In genomic region chr9:97571664-97572063, GRCh38 we compare ENCODE assay signal across 18 cellular contexts.
A peak's percentile ranks its signal among the peaks of the same experiment; 100 is the strongest.
DNase-seq lines count a peak whose midpoint lies in the region; ATAC-seq lines count a peak whose summit lies in the region.
"Had no signal": no experiment of that assay in that cellular context is flagged by ENCODE, and none has a peak within 500 bp of the region (broad histone marks: within the 10 kb centered on the region; RNA-seq: fewer than 3 reads in every experiment).

No MANE protein-coding gene starts in this region.

- no peak overlapping the region for H3K4me3 ChIP-seq in CD8-positive, alpha-beta memory T cell (ENCODE audit: low read length)
- H3K4me3 ChIP-seq in effector memory CD4-positive, alpha-beta T cell (ENCODE audit: insufficient read depth, low read depth, low read length, poor library complexity, severe bottlenecking): no peak overlapping the region
- H3K4me3 ChIP-seq: A549, GM23248 had no signal

- no peaks in the 10 kb centered on the region for H3K4me1 ChIP-seq in CD8-positive, alpha-beta memory T cell (ENCODE audit: insufficient read depth, low read length)
- H3K4me1 ChIP-seq in effector memory CD4-positive, alpha-beta T cell (ENCODE audit: control insufficient read depth, insufficient read depth, low read length, poor library complexity, severe bottlenecking): no peaks in the 10 kb centered on the region
- H3K4me1 ChIP-seq: A549 had no signal

- DNase-seq in Right ventricle myocardium inferior (ENCODE audit: missing footprints): no peak
- no peak for DNase-seq in cardiac septum (ENCODE audit: low spot score)
- no peak for DNase-seq in Right ventricle myocardium superior
- DNase-seq in putamen (ENCODE audit: low spot score): peak; percentile 60
- DNase-seq in CD8-positive, alpha-beta memory T cell: no peak
- DNase-seq in effector memory CD4-positive, alpha-beta T cell: no peak
- DNase-seq in midbrain (lab: John Stamatoyannopoulos, UW): no peak
- DNase-seq: activated effector memory CD4-positive, alpha-beta T cell treated with Interleukin-2 at 50 U/mL for 16 hours; aorta; foreskin fibroblast; GM23248; NCI-H1694; NCI-H774; stimulated activated CD4-positive, alpha-beta T cell treated with anti-CD3 and anti-CD28 coated beads, Interleukin-4, amount 100 ng/mL, for 1 hour; T1000 had no signal

- H3K4me1 Mint-ChIP-seq in CD8-positive, alpha-beta memory T cell: peaks cover 14 to 21% (median 21%) of the 10 kb centered on the region in 3 donors
- H3K4me1 Mint-ChIP-seq: endodermal cell had no signal

- no peak overlapping the region for H3K27ac ChIP-seq in CD8-positive, alpha-beta memory T cell (ENCODE audit: low read depth, low read length)
- no peak overlapping the region for H3K27ac ChIP-seq in effector memory CD4-positive, alpha-beta T cell (ENCODE audit: insufficient read depth, low read length, poor library complexity, severe bottlenecking)
- H3K27ac ChIP-seq: A549, GM23248 had no signal

- no peak overlapping the region for H3K27ac Mint-ChIP-seq in CD8-positive, alpha-beta memory T cell
- H3K27ac Mint-ChIP-seq: endodermal cell had no signal

- no peaks in the 10 kb centered on the region for H3K9me3 ChIP-seq in CD8-positive, alpha-beta memory T cell (ENCODE audit: low read length)
- H3K9me3 ChIP-seq in effector memory CD4-positive, alpha-beta T cell (ENCODE audit: control insufficient read depth, low read length): no peaks in the 10 kb centered on the region
- H3K9me3 ChIP-seq: A549 had no signal

- no peak overlapping the region for H3K4me3 Mint-ChIP-seq in CD8-positive, alpha-beta memory T cell
- H3K4me3 Mint-ChIP-seq: endodermal cell had no signal

- CTCF ChIA-PET in CD8-positive, alpha-beta memory T cell (lab: Charles Lee): interaction anchor here (3.9 kb wide), 1 partner anchor 27 kb away, joined by 17 read pairs; no protein-coding TSS in a partner anchor

- H3K27me3 ChIP-seq in CD8-positive, alpha-beta memory T cell (ENCODE audit: insufficient read depth, low read length, poor library complexity, severe bottlenecking): no peaks in the 10 kb centered on the region
- H3K27me3 ChIP-seq in effector memory CD4-positive, alpha-beta T cell (replicated peaks; ENCODE audit: control insufficient read depth, insufficient read depth, low read length, poor library complexity, severe bottlenecking): no peaks in the 10 kb centered on the region

- H3K36me3 ChIP-seq in CD8-positive, alpha-beta memory T cell (ENCODE audit: insufficient read depth, low read length): peaks cover 3% of the 10 kb centered on the region
- H3K36me3 ChIP-seq in effector memory CD4-positive, alpha-beta T cell (ENCODE audit: control insufficient read depth, insufficient read depth, low read length): no peaks in the 10 kb centered on the region

- POLR2A ChIA-PET in CD8-positive, alpha-beta memory T cell (lab: Charles Lee): no interaction called here

- peaks cover 0 to 6% of the 10 kb centered on the region in 2 donors for H3K27me3 Mint-ChIP-seq in CD8-positive, alpha-beta memory T cell

- peak; percentile 20 for ATAC-seq in Right ventricle myocardium inferior
- peak; percentile 8 for ATAC-seq in Right ventricle myocardium superior (ENCODE audit: poor library complexity)
- ATAC-seq in HG03571 (IDR thresholded peaks at IDR 0.05; ENCODE audit: unreplicated experiment): no peak
- ATAC-seq: A549 had no signal

- intact Hi-C loops in Right ventricle myocardium inferior (cut with DNase I): no loop called here
- intact Hi-C loops in cardiac septum (cut with DNase I): no loop called here
- intact Hi-C loops in Right ventricle myocardium superior (cut with DNase I): no loop called here

- H3K36me3 Mint-ChIP-seq in CD8-positive, alpha-beta memory T cell: peaks cover 0 to 4% (median 0%) of the 10 kb centered on the region in 3 donors

- no peaks in the 10 kb centered on the region for H3K9me3 Mint-ChIP-seq in CD8-positive, alpha-beta memory T cell
